8 cellular contexts compared by ENCODE assay signal in genomic region chr6:32947552-32948465, GRCh38. TPM values are rescaled to one million over a fixed set of nuclear protein-coding genes. Genes with fewer than 3 reads are reported as not detected.
DNase-seq lines count a peak whose midpoint lies in the region; ATAC-seq and TF ChIP-seq lines count a peak whose summit lies in the region.

No MANE protein-coding gene starts in this region.

- peaks cover 14% of the 10 kb centered on the region; the same call in 1 of the 2 replicates for H3K27me3 ChIP-seq in SK-N-SH (ENCODE audit: insufficient read depth)

- peak; percentile 74 for TF ChIP-seq RAD21 in SK-N-SH (IDR thresholded peaks at IDR 0.05; ENCODE audit: low read length)

- H3K27ac ChIP-seq in HEK293 (ENCODE audit: extremely low read depth, low read depth, low read length), result no peak overlapping the region
- H3K27ac ChIP-seq in SK-N-SH (ENCODE audit: low read depth in 2 of 2, low read length in 1 of 2), result no peak overlapping the region

- no peaks in the 10 kb centered on the region for H3K9me3 ChIP-seq in HEK293 (ENCODE audit: control insufficient read depth, insufficient read depth, low read depth, low read length)
- peaks cover 10% of the 10 kb centered on the region for H3K9me3 ChIP-seq in SK-N-SH

- H3K4me1 ChIP-seq in HEK293 (ENCODE audit: control insufficient read depth, insufficient read depth, low read length), result no peaks in the 10 kb centered on the region
- H3K4me1 ChIP-seq in SK-N-SH (ENCODE audit: control insufficient read depth in 1 of 2, insufficient read depth in 2 of 2, low read depth in 1 of 2, low read length in 1 of 2), result peaks cover 0 to 2% of the 10 kb centered on the region in 2 experiments; a peak in 1 of 4 replicates

- no peak overlapping the region for H3K4me3 ChIP-seq in HEK293 (ENCODE audit: low read depth, low read length)
- no peak overlapping the region for H3K4me3 ChIP-seq in SK-N-SH (ENCODE audit: low read depth in 2 of 2, low read length in 1 of 2)

- no peak overlapping the region for H3K4me3 Mint-ChIP-seq in effector memory CD8-positive, alpha-beta T cell
- no peak overlapping the region for H3K4me3 Mint-ChIP-seq in progenitor cell of endocrine pancreas (ENCODE audit: low read depth)

- H3K79me2 ChIP-seq in SK-N-SH (ENCODE audit: insufficient read depth), result no peaks in the 10 kb centered on the region

- H3K9ac ChIP-seq in SK-N-SH, result no peak overlapping the region

- 48% methylated on average over 11 of the region's 11 CpGs for WGBS in SK-N-SH (ENCODE audit: low lambda C conversion rate)

- DNase-seq in DMS53 (lab: John Stamatoyannopoulos, UW) (peak; percentile 83), SK-N-SH (peak; percentile 21), progenitor cell of endocrine pancreas (ENCODE audit: low spot score, unreplicated experiment) (no peak)
- peak in 2 of 3 experiments; percentile 18 to 22 for DNase-seq in effector memory CD8-positive, alpha-beta T cell

- peak; percentile 82 for TF ChIP-seq CTCF in HEK293 (tag by site-specific recombination; IDR thresholded peaks at IDR 0.05)
- peak; percentile 61 for TF ChIP-seq CTCF in SK-N-SH (IDR thresholded peaks at IDR 0.05)
- peak; percentile 69 for TF ChIP-seq CTCF in progenitor cell of endocrine pancreas (IDR thresholded peaks at IDR 0.05; ENCODE audit: unreplicated experiment)

- H2AFZ ChIP-seq in SK-N-SH (ENCODE audit: low read depth), result no peak overlapping the region

- no peaks in the 10 kb centered on the region for H4K20me1 ChIP-seq in SK-N-SH (ENCODE audit: insufficient read depth)

- H3F3A ChIP-seq in SK-N-SH (replicated peaks; ENCODE audit: insufficient read depth), result no peaks in the 10 kb centered on the region

- no peak for TF ChIP-seq EP300 in SK-N-SH (IDR thresholded peaks at IDR 0.05; ENCODE audit: borderline replicate concordance in 1 of 2, low read depth in 1 of 2, low read length in 1 of 2)

- no peaks in the 10 kb centered on the region for H3K27me3 Mint-ChIP-seq in effector memory CD8-positive, alpha-beta T cell
- peaks cover 27% of the 10 kb centered on the region for H3K27me3 Mint-ChIP-seq in progenitor cell of endocrine pancreas

- CTCF ChIA-PET in HEK293 (lab: Yijun Ruan, JAX), result interaction anchor here (0.6 to 2.6 kb wide), 50 partner anchors 8 to 541 kb away, joined by 3 to 67 read pairs (median 4); partner anchors contain the start of genes BRD2, BTNL2 and TAP2
- CTCF ChIA-PET in SK-N-SH (lab: Yijun Ruan, JAX), result interaction anchor here (0.6 to 2.6 kb wide), 13 partner anchors 9 to 115 kb away, joined by 3 to 15 read pairs (median 3); partner anchors contain the start of gene TAP2

- peaks cover 3% of the 10 kb centered on the region for H3K36me3 Mint-ChIP-seq in effector memory CD8-positive, alpha-beta T cell (ENCODE audit: insufficient read depth)
- no peaks in the 10 kb centered on the region for H3K36me3 Mint-ChIP-seq in progenitor cell of endocrine pancreas (ENCODE audit: insufficient read depth)

- no peaks in the 10 kb centered on the region for H3K9me3 Mint-ChIP-seq in effector memory CD8-positive, alpha-beta T cell
- H3K9me3 Mint-ChIP-seq in progenitor cell of endocrine pancreas (ENCODE audit: low read depth), result peaks cover 3% of the 10 kb centered on the region

- no peaks in the 10 kb centered on the region for H3K36me3 ChIP-seq in HEK293 (ENCODE audit: control insufficient read depth in 2 of 2, insufficient read depth in 1 of 2, low read length in 2 of 2)
- H3K36me3 ChIP-seq in SK-N-SH (replicated peaks in 1 of 2; ENCODE audit: control insufficient read depth in 1 of 2, insufficient read depth in 2 of 2, low read length in 1 of 2), result no peaks in the 10 kb centered on the region

- peak; percentile 20 for ATAC-seq in effector memory CD8-positive, alpha-beta T cell (replicated peaks)
- ATAC-seq in HG03432 (IDR thresholded peaks at IDR 0.05; ENCODE audit: unreplicated experiment), result no peak
- no peak for ATAC-seq in HG02571 (IDR thresholded peaks at IDR 0.05; ENCODE audit: unreplicated experiment)
- ATAC-seq in HG03039 (IDR thresholded peaks at IDR 0.05; ENCODE audit: unreplicated experiment), result no peak

- no peak overlapping the region for H3K27ac Mint-ChIP-seq in effector memory CD8-positive, alpha-beta T cell
- H3K27ac Mint-ChIP-seq in progenitor cell of endocrine pancreas, result no peak overlapping the region

- POLR2A ChIA-PET in HEK293 (lab: Yijun Ruan, JAX) (interaction anchor here (0.6 to 2.1 kb wide), 4 partner anchors 24 to 53 kb away, joined by 3 to 15 read pairs (median 3); no protein-coding TSS in a partner anchor), SK-N-SH (lab: Yijun Ruan, JAX) (interaction anchor here (1.0 kb wide), 1 partner anchor 24 kb away, joined by 3 read pairs; no protein-coding TSS in a partner anchor)

- H3K4me1 Mint-ChIP-seq in effector memory CD8-positive, alpha-beta T cell (ENCODE audit: low read depth in 2 of 2), result peaks cover 41 to 57% of the 10 kb centered on the region in 2 donors
- H3K4me1 Mint-ChIP-seq in progenitor cell of endocrine pancreas (ENCODE audit: low read depth), result no peaks in the 10 kb centered on the region

- H3K4me2 ChIP-seq in SK-N-SH, result no peak overlapping the region

- H3K9me2 ChIP-seq in SK-N-SH, result no peaks in the 10 kb centered on the region

TF ChIP-seq in HEK293, 187 proteins besides CTCF, POLR2A, EP300 and RAD21:
- TF ChIP-seq ZNF155 (tag by site-specific recombination; IDR thresholded peaks at IDR 0.05), result no peak
- TF ChIP-seq ZNF157 (tag by site-specific recombination; IDR thresholded peaks at IDR 0.05), result no peak
- 0 out of 2 replicates have a peak, but pooled peaks have one; percentile 19 for TF ChIP-seq WT1 (tag by site-specific recombination; IDR thresholded peaks at IDR 0.05)
- peak; percentile 95 for TF ChIP-seq ZNF654 (tag by site-specific recombination; IDR thresholded peaks at IDR 0.05; ENCODE audit: low read depth)
- TF ChIP-seq ZNF169 (tag by site-specific recombination; IDR thresholded peaks at IDR 0.05), result no peak
- TF ChIP-seq IKZF3 (tag by site-specific recombination; IDR thresholded peaks at IDR 0.05), result peak; percentile 58; the same call in 1 of the 2 replicates
- TF ChIP-seq ZBTB21 (tag by site-specific recombination; IDR thresholded peaks at IDR 0.05), result no peak
- TF ChIP-seq, protein P1, sequence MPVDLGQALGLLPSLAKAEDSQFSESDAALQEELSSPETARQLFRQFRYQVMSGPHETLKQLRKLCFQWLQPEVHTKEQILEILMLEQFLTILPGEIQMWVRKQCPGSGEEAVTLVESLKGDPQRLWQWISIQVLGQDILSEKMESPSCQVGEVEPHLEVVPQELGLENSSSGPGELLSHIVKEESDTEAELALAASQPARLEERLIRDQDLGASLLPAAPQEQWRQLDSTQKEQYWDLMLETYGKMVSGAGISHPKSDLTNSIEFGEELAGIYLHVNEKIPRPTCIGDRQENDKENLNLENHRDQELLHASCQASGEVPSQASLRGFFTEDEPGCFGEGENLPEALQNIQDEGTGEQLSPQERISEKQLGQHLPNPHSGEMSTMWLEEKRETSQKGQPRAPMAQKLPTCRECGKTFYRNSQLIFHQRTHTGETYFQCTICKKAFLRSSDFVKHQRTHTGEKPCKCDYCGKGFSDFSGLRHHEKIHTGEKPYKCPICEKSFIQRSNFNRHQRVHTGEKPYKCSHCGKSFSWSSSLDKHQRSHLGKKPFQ (tag by site-specific recombination; IDR thresholded peaks at IDR 0.05), result no peak
- TF ChIP-seq PRDM1 (tag by site-specific recombination; IDR thresholded peaks at IDR 0.05), result peak; percentile 74
- TF ChIP-seq ZNF561 (tag by site-specific recombination; IDR thresholded peaks at IDR 0.05; ENCODE audit: borderline replicate concordance), result 0 out of 2 replicates have a peak, but pooled peaks have one; percentile 24
TF ChIP-seq in HEK293: peak in this region for 5.

TF ChIP-seq in SK-N-SH, 30 proteins besides CTCF, POLR2A, EP300 and RAD21:
- TF ChIP-seq SMC3 (IDR thresholded peaks at IDR 0.05; ENCODE audit: low read depth, low read length), result peak; percentile 58
- TF ChIP-seq POLR2AphosphoS5 (IDR thresholded peaks at IDR 0.05; ENCODE audit: low read depth, low read length), result no peak
- no peak for TF ChIP-seq MEF2A (IDR thresholded peaks at IDR 0.05; ENCODE audit: borderline replicate concordance, low read depth)
- no peak for TF ChIP-seq RXRA (IDR thresholded peaks at IDR 0.05; ENCODE audit: borderline replicate concordance, low read depth)
- no peak for TF ChIP-seq IRF3 (IDR thresholded peaks at IDR 0.05; ENCODE audit: low read depth, low read length)

RNA-seq across cellular contexts. Expression of gene HLA-DMA, which starts 5.1 kb away (rescaled TPM):
- 1.2 and 1.5 TPM in 2 replicates for polyA plus RNA-seq in SK-N-SH (2012; rRNA removed)
- polyA plus RNA-seq in SK-N-SH (2012; cell fraction: cytosol; rRNA removed), result 0.75 and 1.3 TPM in 2 replicates
- polyA plus RNA-seq in SK-N-SH (2012; cell fraction: nucleus; rRNA removed), result 6.5 and 7.7 TPM in 2 replicates
- total RNA-seq in progenitor cell of endocrine pancreas, result 3.3 and 3.4 TPM in 2 replicates

RNA-seq across cellular contexts. Expression of gene HLA-DMB, which starts 7.0 kb away (rescaled TPM):
- polyA plus RNA-seq in SK-N-SH (2012; rRNA removed), result 0.10 TPM in 1 of 2 replicates, not detected in the other
- 0.03 TPM in 1 of 2 replicates, not detected in the other for polyA plus RNA-seq in SK-N-SH (2012; cell fraction: cytosol; rRNA removed)
- 0.05 and 0.06 TPM in 2 replicates for polyA plus RNA-seq in SK-N-SH (2012; cell fraction: nucleus; rRNA removed)
- 1.1 and 1.8 TPM in 2 replicates for total RNA-seq in progenitor cell of endocrine pancreas

RNA-seq across cellular contexts. Expression of gene BRD2, which starts 20.6 kb away (rescaled TPM):
- 104 and 116 TPM in 2 replicates for polyA plus RNA-seq in SK-N-SH (2012; rRNA removed)
- polyA plus RNA-seq in SK-N-SH (2012; cell fraction: cytosol; rRNA removed), result 87.9 and 91.4 TPM in 2 replicates
- polyA plus RNA-seq in SK-N-SH (2012; cell fraction: nucleus; rRNA removed), result 186 and 280 TPM in 2 replicates
- 229 and 238 TPM in 2 replicates for total RNA-seq in progenitor cell of endocrine pancreas
